8 cellular contexts compared by ENCODE assay signal in the genomic region with DNA sequence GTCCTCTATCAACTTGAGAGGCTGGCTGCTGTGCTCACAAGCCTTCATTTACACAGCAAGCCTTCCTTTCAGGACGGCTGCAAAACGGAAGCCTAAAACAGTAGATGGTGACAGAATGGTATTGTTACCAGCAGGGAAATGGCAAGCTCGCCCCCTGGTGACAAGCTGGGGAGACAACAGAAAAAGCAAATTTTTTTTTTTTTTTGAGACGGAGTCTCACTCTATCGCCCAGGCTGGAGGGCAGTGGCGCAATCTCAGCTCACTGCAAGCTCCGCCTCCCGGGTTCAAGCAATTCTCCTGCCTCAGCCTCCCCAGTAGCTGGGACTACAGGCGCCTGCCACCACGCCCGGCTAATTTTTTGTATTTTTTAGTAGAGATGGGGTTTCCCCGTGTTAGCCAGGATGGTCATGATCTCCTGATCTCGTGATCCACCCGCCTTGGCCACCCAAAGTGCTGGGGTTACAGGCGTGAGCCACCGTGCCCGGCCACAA. TPM values are rescaled to one million over a fixed set of nuclear protein-coding genes. Genes with fewer than 3 reads are reported as not detected.
DNase-seq lines count a peak whose midpoint lies in the region; ATAC-seq and TF ChIP-seq lines count a peak whose summit lies in the region.
"Not testable (repeated sequence)": the region's sequence is repeated elsewhere in the genome, so short reads cannot be mapped to it uniquely, and the experiment has no call there.

No MANE protein-coding gene starts in this region.

- POLR2A ChIA-PET in activated CD4-positive, alpha-beta T cell treated with anti-CD3 and anti-CD28 coated beads for 36 hours (lab: Charles Lee): interaction anchor here (0.6 to 1.2 kb wide), 3 partner anchors 52 to 320 kb away, joined by 3 to 4 read pairs (median 3); a partner anchor contains a TSS

- not testable (repeated sequence) for H3K27me3 ChIP-seq in HL-60 (ENCODE audit: insufficient read depth, poor library complexity, severe bottlenecking); breast epithelium

- not testable (repeated sequence) for H3K4me1 ChIP-seq in breast epithelium

- ATAC-seq in GM18519 (IDR thresholded peaks at IDR 0.05; ENCODE audit: low FRiP score, unreplicated experiment): peak; percentile 67
- ATAC-seq in activated CD4-positive, alpha-beta T cell treated with anti-CD3 and anti-CD28 coated beads for 36 hours: peak; percentile 97

- H3K4me3 Mint-ChIP-seq in activated CD4-positive, alpha-beta T cell treated with anti-CD3 and anti-CD28 coated beads for 36 hours: not testable (repeated sequence)
- H3K4me3 Mint-ChIP-seq in immature natural killer cell: peak overlapping the region in 1 of 5 donors; percentile 48

- TF ChIP-seq CTCF in HL-60 (IDR thresholded peaks at IDR 0.05; ENCODE audit: insufficient read depth, low read length) (peak; percentile 42), breast epithelium (IDR thresholded peaks at IDR 0.05) (peak in 2 of 3 donors; percentile 64 to 73)

- not testable (repeated sequence) for H3K36me3 ChIP-seq in breast epithelium

- intact Hi-C loops in activated CD4-positive, alpha-beta T cell treated with anti-CD3 and anti-CD28 coated beads for 36 hours (cut with DNase I, micrococcal nuclease): loop anchor here (1.0 to 10.0 kb wide), 9 partner anchors 134 to 792 kb away; a partner anchor contains a TSS
- intact Hi-C loops in breast epithelium (cut with DNase I; ENCODE audit: low total_unique reads): not testable (repeated sequence)

- DNase-seq in ACHN: peak; percentile 65
- DNase-seq in HL-60 (ENCODE audit: low read depth in 1 of 2, low spot score in 1 of 2): peak; percentile 61 to 79
- DNase-seq in NCI-H774 (lab: John Stamatoyannopoulos, UW): peak; percentile 63
- DNase-seq in activated CD4-positive, alpha-beta T cell treated with anti-CD3 and anti-CD28 coated beads for 36 hours: peak; percentile 89
- DNase-seq in breast epithelium (ENCODE audit: low spot score in 2 of 2): peak in 1 of 2 donors; percentile 58
- DNase-seq in immature natural killer cell: peak; percentile 68 to 77 (median 72)
- DNase-seq in stimulated activated CD4-positive, alpha-beta T cell treated with anti-CD3 and anti-CD28 coated beads, Interleukin-15, amount 100 ng/mL, for 1 hour (ENCODE audit: low read depth in 1 of 2, low spot score in 1 of 2): peak; percentile 54 to 55

- in situ Hi-C loops in ACHN (cut with HindIII; ENCODE audit: low pct_ligation_motif_present, low pct_unique_long_range_greater_than_20kb, low sequenced_read_pairs): not testable (repeated sequence)

- not testable (repeated sequence) for H3K4me3 ChIP-seq in HL-60 (replicated peaks; ENCODE audit: insufficient read depth, low read length); breast epithelium

- CTCF ChIA-PET in activated CD4-positive, alpha-beta T cell treated with anti-CD3 and anti-CD28 coated beads for 36 hours (lab: Charles Lee): interaction anchor here (0.6 to 3.7 kb wide), 32 partner anchors 9 to 657 kb away, joined by 3 to 19 read pairs (median 4); a partner anchor contains a TSS

- not testable (repeated sequence) for H3K27me3 Mint-ChIP-seq in activated CD4-positive, alpha-beta T cell treated with anti-CD3 and anti-CD28 coated beads for 36 hours; immature natural killer cell (ENCODE audit: low read depth in 3 of 3)

- peak overlapping the region; percentile 33 for H3K27ac ChIP-seq in HL-60 (replicated peaks)
- not testable (repeated sequence) for H3K27ac ChIP-seq in breast epithelium

- peak overlapping the region; percentile 62 for H3K27ac Mint-ChIP-seq in activated CD4-positive, alpha-beta T cell treated with anti-CD3 and anti-CD28 coated beads for 36 hours
- peak overlapping the region; percentile 37 to 89 (median 64) for H3K27ac Mint-ChIP-seq in immature natural killer cell

- H3K36me3 Mint-ChIP-seq in activated CD4-positive, alpha-beta T cell treated with anti-CD3 and anti-CD28 coated beads for 36 hours (ENCODE audit: low read depth): peaks cover 39% of the 10 kb centered on the region
- peaks cover 0 to 11% (median 3%) of the 10 kb centered on the region in 3 donors for H3K36me3 Mint-ChIP-seq in immature natural killer cell

- H3K9me3 Mint-ChIP-seq in activated CD4-positive, alpha-beta T cell treated with anti-CD3 and anti-CD28 coated beads for 36 hours (ENCODE audit: low read depth); immature natural killer cell: not testable (repeated sequence)

- not testable (repeated sequence) for H3K9me3 ChIP-seq in breast epithelium

- H3K4me1 Mint-ChIP-seq in activated CD4-positive, alpha-beta T cell treated with anti-CD3 and anti-CD28 coated beads for 36 hours: not testable (repeated sequence)
- H3K4me1 Mint-ChIP-seq in immature natural killer cell: peaks cover 10 to 27% of the 10 kb centered on the region in 2 donors

- not testable (repeated sequence) for TF ChIP-seq POLR2A in breast epithelium (IDR thresholded peaks at IDR 0.05)

RNA-seq across cellular contexts. Expression of a gene that starts 11.8 kb away (rescaled TPM):
- 10 to 100 TPM; 11.0 to 17.2 TPM for total RNA-seq in activated CD4-positive, alpha-beta T cell treated with anti-CD3 and anti-CD28 coated beads for 36 hours
- 10 to 100 TPM in 1 of 3 donors, 1 to 10 TPM in 2; 7.4 to 12.8 (median 9.8) TPM for total RNA-seq in breast epithelium
- 1 to 10 TPM; 2.7 to 5.9 (median 5.9) TPM for polyA plus RNA-seq in immature natural killer cell

RNA-seq across cellular contexts. Expression of a gene that starts 39.9 kb away (rescaled TPM):
- total RNA-seq in activated CD4-positive, alpha-beta T cell treated with anti-CD3 and anti-CD28 coated beads for 36 hours: 10 to 100 TPM; 12.9 to 14.3 TPM
- 10 to 100 TPM; 38.7 to 47.6 (median 47.4) TPM for total RNA-seq in breast epithelium
- polyA plus RNA-seq in immature natural killer cell: 1 to 10 TPM; 1.1 to 8.9 (median 5.0) TPM

RNA-seq across cellular contexts. Expression of a gene that starts 53.3 kb away (rescaled TPM):
- 1 to 10 TPM; 8.1 to 9.8 TPM for total RNA-seq in activated CD4-positive, alpha-beta T cell treated with anti-CD3 and anti-CD28 coated beads for 36 hours
- total RNA-seq in breast epithelium: under 1 TPM in 1 of 3 donors, not detected in 2; 0.15 TPM
- polyA plus RNA-seq in immature natural killer cell: 10 to 100 TPM in 1 of 3 donors, 1 to 10 TPM in 2; 5.0 to 12.8 (median 9.9) TPM

Comparison
In these comparisons a context has a peak if more than half of its experiments do, and no peak if none do; other contexts are left out.
1. RNA of a gene that starts 53.3 kb away (total RNA-seq): 8.1 to 9.8 TPM in activated CD4-positive, alpha-beta T cell treated with anti-CD3 and anti-CD28 coated beads for 36 hours; 0.15 TPM in breast epithelium; every median in the first group is over 4 times any median in the second.